In the genomic region with DNA sequence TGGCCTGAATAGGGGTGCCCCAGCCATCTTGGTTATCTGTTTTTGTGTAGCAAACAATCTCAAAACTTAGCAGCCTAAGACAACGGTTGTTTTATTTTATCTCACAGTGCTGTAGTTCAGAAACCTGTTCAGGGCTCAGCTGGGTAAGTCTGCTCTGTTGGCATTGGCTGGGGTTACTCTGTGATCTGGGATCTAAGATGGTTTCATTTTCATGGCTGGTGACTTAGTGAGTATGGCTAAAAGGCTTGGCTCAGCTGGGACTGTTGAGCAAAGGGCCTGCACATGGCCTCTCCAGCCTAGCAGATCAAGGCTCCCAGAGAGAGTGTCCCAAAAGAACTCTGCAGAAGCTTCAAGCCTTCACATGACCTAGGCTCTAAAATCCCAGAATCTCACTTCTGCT, we compare ENCODE assay signal across 11 cellular contexts.
"Had no signal": no experiment of that assay in that cellular context is flagged by ENCODE, and none has a peak within 500 bp of the region (broad histone marks: within the 10 kb centered on the region; RNA-seq: fewer than 3 reads in every experiment).

No MANE protein-coding gene starts in this region.

- H3K4me2 ChIP-seq: hepatocyte had no signal

- H2AFZ ChIP-seq: hepatocyte, parathyroid adenoma had no signal

- H3K9me3 ChIP-seq: right atrium auricular region had no signal

- H3K4me3 ChIP-seq: hepatocyte, right atrium auricular region had no signal

- H3K27ac ChIP-seq: hepatocyte, right atrium auricular region had no signal

- DNase-seq: activated CD4-positive, alpha-beta memory T cell treated with anti-CD3 and anti-CD28 coated beads, Interleukin-2, amount 10 ng/mL, durations not matched to agents 7 days and 5 days; activated CD4-positive, alpha-beta T cell treated with anti-CD3 and anti-CD28 coated beads for 1 hour; activated naive CD4-positive, alpha-beta T cell; activated naive CD8-positive, alpha-beta T cell treated with anti-CD3 and anti-CD28 coated beads, Interleukin-2, amount 50 U/mL, for 24 hours; naive B cell; small intestine had no signal

- ATAC-seq: activated naive CD8-positive, alpha-beta T cell treated with anti-CD3 and anti-CD28 coated beads, Interleukin-2, amount 50 U/mL, for 24 hours had no signal

- H3K27me3 ChIP-seq: hepatocyte, right atrium auricular region had no signal

- H3K9ac ChIP-seq: parathyroid adenoma had no signal

- H3K36me3 ChIP-seq: right atrium auricular region had no signal

- FAIRE-seq: astrocyte, colon, small intestine had no signal
